ENCODE assay signal across 21 cellular contexts in genomic region chr11:74268451-74268850, GRCh38. TPM values are rescaled to one million over a fixed set of nuclear protein-coding genes. Genes with fewer than 3 reads are reported as not detected.
"Had no signal": no experiment of that assay in that cellular context is flagged by ENCODE, and none has a peak within 500 bp of the region (broad histone marks: within the 10 kb centered on the region; RNA-seq: fewer than 3 reads in every experiment).

No MANE protein-coding gene starts in this region.

- FAIRE-seq: endothelial cell of umbilical vein, islet of Langerhans had no signal

- DNase-seq: activated B cell treated with CpG ODN at 0.5 μM for 24 hours; activated CD4-positive, alpha-beta memory T cell treated with anti-CD3 and anti-CD28 coated beads for 36 hours; activated CD4-positive, alpha-beta T cell treated with anti-CD3 and anti-CD28 coated beads for 4 hours; activated CD8-positive, alpha-beta memory T cell treated with anti-CD3 and anti-CD28 coated beads, Interleukin-2, amount 10 ng/mL, durations not matched to agents 7 days and 5 days; effector memory CD4-positive, alpha-beta T cell; foreskin fibroblast; hippocampal formation; midbrain; nephron progenitor cell; nucleus accumbens; posterior cingulate gyrus; stimulated activated naive CD8-positive, alpha-beta T cell treated with anti-CD3 and anti-CD28 coated beads, Interleukin-15, Interleukin-2, amounts not matched to agents 100 U/mL and 50 U/mL, for 24 hours; T-helper 9 cell; transverse colon had no signal

- H3K4me3 ChIP-seq: cardiac muscle cell, right atrium auricular region, suprapubic skin, transverse colon, vagina had no signal

- H3K36me3 ChIP-seq: cardiac muscle cell, right atrium auricular region, suprapubic skin, transverse colon, vagina had no signal

- H3K27ac ChIP-seq: cardiac muscle cell, right atrium auricular region, suprapubic skin, transverse colon, vagina had no signal

- H3K4me1 ChIP-seq: right atrium auricular region, transverse colon, vagina had no signal

- H3K27me3 ChIP-seq: cardiac muscle cell, right atrium auricular region, transverse colon, vagina had no signal

- H3K9me3 ChIP-seq: right atrium auricular region, suprapubic skin, transverse colon, vagina had no signal

- ATAC-seq: activated CD8-positive, alpha-beta memory T cell treated with anti-CD3 and anti-CD28 coated beads, Interleukin-2, amount 10 ng/mL, durations not matched to agents 7 days and 5 days; stimulated activated naive CD8-positive, alpha-beta T cell treated with anti-CD3 and anti-CD28 coated beads, Interleukin-15, Interleukin-2, amounts not matched to agents 100 U/mL and 50 U/mL, for 24 hours had no signal

RNA-seq across cellular contexts. Expression of gene P4HA3, which starts 43.0 kb away (rescaled TPM):
- total RNA-seq: activated B cell treated with CpG ODN at 0.5 μM for 24 hours; activated CD4-positive, alpha-beta memory T cell treated with anti-CD3 and anti-CD28 coated beads for 36 hours; activated CD8-positive, alpha-beta memory T cell treated with anti-CD3 and anti-CD28 coated beads, Interleukin-2, amount 10 ng/mL, durations not matched to agents 7 days and 5 days; cardiac muscle cell; myocyte had no signal
